In genomic region chr7:55594414-55594813, GRCh38 we compare ENCODE assay signal across 17 cellular contexts.
"Had no signal": no experiment of that assay in that cellular context is flagged by ENCODE, and none has a peak within 500 bp of the region (broad histone marks: within the 10 kb centered on the region; RNA-seq: fewer than 3 reads in every experiment).

No MANE protein-coding gene starts in this region.

- H3K27me3 ChIP-seq: brain microvascular endothelial cell, cardiac muscle cell had no signal

- H3K27ac Mint-ChIP-seq: activated B cell treated with CpG ODN at 0.5 μM for 24 hours; activated CD4-positive, alpha-beta memory T cell treated with anti-CD3 and anti-CD28 coated beads, Interleukin-2, amount 10 ng/mL, durations not matched to agents 7 days and 5 days; activated naive CD4-positive, alpha-beta T cell treated with anti-CD3 and anti-CD28 coated beads for 36 hours; activated naive CD8-positive, alpha-beta T cell; activated T-helper 17 cell treated with anti-CD3 and anti-CD28 coated beads, Interleukin-2, amount 50 U/mL, for 72 hours had no signal

- FAIRE-seq: astrocyte, TTC549 had no signal

- DNase-seq: activated gamma-delta T cell, NCI-H1436 treated with DMSO at 0.1 percent for 48 hours, NCI-H187 treated with DMSO at 0.1 percent for 48 hours, NCI-H2081 treated with DMSO at 0.1 percent for 48 hours, NCI-H446 treated with DMSO at 0.1 percent for 48 hours, NCI-H524 treated with DMSO at 0.1 percent for 48 hours had no signal

- H3K4me3 ChIP-seq: cardiac muscle cell, SK-N-MC had no signal

- H3K4me3 Mint-ChIP-seq: activated B cell treated with CpG ODN at 0.5 μM for 24 hours; activated CD4-positive, alpha-beta memory T cell treated with anti-CD3 and anti-CD28 coated beads, Interleukin-2, amount 10 ng/mL, durations not matched to agents 7 days and 5 days; activated naive CD4-positive, alpha-beta T cell treated with anti-CD3 and anti-CD28 coated beads for 36 hours; activated naive CD8-positive, alpha-beta T cell; activated T-helper 17 cell treated with anti-CD3 and anti-CD28 coated beads, Interleukin-2, amount 50 U/mL, for 72 hours; T-cell had no signal

- H3K9me3 Mint-ChIP-seq: activated B cell treated with CpG ODN at 0.5 μM for 24 hours; activated CD4-positive, alpha-beta memory T cell treated with anti-CD3 and anti-CD28 coated beads, Interleukin-2, amount 10 ng/mL, durations not matched to agents 7 days and 5 days; activated naive CD4-positive, alpha-beta T cell treated with anti-CD3 and anti-CD28 coated beads for 36 hours; activated T-helper 17 cell treated with anti-CD3 and anti-CD28 coated beads, Interleukin-2, amount 50 U/mL, for 72 hours; T-cell had no signal

- H3K27ac ChIP-seq: brain microvascular endothelial cell, cardiac muscle cell, SK-N-MC had no signal

- H3K27me3 Mint-ChIP-seq: activated B cell treated with CpG ODN at 0.5 μM for 24 hours had no signal

- H3K36me3 ChIP-seq: brain microvascular endothelial cell, cardiac muscle cell had no signal

- H3K4me1 Mint-ChIP-seq: activated CD4-positive, alpha-beta memory T cell treated with anti-CD3 and anti-CD28 coated beads, Interleukin-2, amount 10 ng/mL, durations not matched to agents 7 days and 5 days had no signal

- H3K36me3 Mint-ChIP-seq: T-cell had no signal
